In the genomic region with DNA sequence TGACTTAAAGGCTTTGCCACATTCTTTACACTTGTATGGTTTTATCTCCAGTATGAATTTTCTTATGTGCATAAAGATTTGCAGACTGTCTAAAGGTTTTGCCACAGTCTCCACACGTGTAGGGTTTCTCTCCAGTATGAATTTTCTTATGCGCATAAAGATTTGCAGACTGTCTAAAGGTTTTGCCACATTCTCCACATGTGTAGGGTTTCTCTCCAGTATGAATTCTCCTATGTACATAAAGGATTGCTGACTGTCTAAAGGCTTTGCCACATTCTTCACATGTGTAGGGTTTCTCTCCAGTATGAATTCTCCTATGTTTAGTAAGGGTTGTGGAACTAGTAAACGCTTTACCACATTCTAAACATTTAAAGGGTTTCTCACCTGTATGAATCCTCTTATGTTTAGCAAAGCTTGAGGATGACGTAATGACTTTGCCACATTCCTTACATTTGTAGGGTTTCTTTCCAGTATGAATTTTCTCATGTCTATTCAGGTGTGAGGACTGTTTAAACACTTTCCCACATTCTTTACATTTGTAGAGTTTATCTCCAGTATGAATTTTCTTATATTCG, we compare ENCODE assay signal across 1 cellular context.
TF ChIP-seq lines count a peak whose summit lies in the region.

No MANE protein-coding gene starts in this region.

TF ChIP-seq in GM12878, 131 proteins besides CTCF, POLR2A, EP300 and RAD21:
- TF ChIP-seq ZNF274 (IDR thresholded peaks at IDR 0.05; ENCODE audit: insufficient read depth, insufficient read length): peak; percentile 32
